In the genomic region with DNA sequence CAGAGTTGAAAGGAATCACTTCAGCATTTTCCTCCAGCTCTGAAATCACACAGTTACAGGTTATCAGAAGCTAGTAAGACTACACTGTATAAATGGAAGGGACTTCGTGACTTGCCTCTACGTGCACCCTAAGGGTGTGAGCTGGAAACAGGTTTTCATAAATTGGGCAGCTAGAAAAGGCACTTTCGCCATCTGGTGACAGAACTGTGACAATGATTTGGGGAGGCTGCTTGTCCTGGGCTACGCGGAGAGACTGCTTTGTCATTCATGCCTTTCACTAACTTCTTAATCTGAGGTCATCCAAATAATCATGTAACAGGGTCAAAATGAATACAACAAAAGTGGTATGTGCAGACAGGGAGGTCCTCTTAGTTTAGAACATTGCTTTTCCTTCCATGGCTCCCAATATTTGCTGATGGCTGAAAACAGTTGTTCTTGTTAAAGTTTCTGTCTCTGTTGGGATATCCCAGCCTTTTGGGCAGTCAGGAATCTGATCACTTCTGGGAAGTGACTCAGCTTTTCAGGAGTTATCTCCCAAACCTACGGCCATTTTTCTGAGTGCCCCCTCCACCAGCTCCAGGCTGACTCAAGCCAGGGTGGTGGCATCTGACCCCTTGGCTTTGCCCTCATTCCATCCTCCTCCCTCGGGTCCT, we compare ENCODE assay signal across 8 cellular contexts. TPM values are rescaled to one million over a fixed set of nuclear protein-coding genes. Genes with fewer than 3 reads are reported as not detected.
DNase-seq lines count a peak whose midpoint lies in the region; ATAC-seq and TF ChIP-seq lines count a peak whose summit lies in the region.

No MANE protein-coding gene starts in this region.

- no peaks in the 10 kb centered on the region for H4K20me1 ChIP-seq in PC-3 (ENCODE audit: low read length)

- intact Hi-C loops in PC-3 (cut with micrococcal nuclease), result no loop called here
- intact Hi-C loops in CD8-positive, alpha-beta T cell (cut with DNase I, micrococcal nuclease), result no loop called here

- ATAC-seq in GM18868 (IDR thresholded peaks at IDR 0.05; ENCODE audit: unreplicated experiment), result peak; percentile 92
- peak; percentile 79 for ATAC-seq in HG03066 (IDR thresholded peaks at IDR 0.05; ENCODE audit: low read depth, unreplicated experiment)
- ATAC-seq in PC-3, result peak; percentile 64; the same call in 1 of the 2 replicates
- no peak for ATAC-seq in CD8-positive, alpha-beta T cell

- H3K79me2 ChIP-seq in PC-3 (ENCODE audit: low read length), result no peaks in the 10 kb centered on the region

- no peak overlapping the region for H3K4me3 ChIP-seq in PC-3 (ENCODE audit: low read length)
- no peak overlapping the region for H3K4me3 ChIP-seq in CD8-positive, alpha-beta T cell (ENCODE audit: low read depth, low read length)

- peaks cover 34% of the 10 kb centered on the region for H3K27me3 ChIP-seq in PC-3 (ENCODE audit: low read length)
- no peaks in the 10 kb centered on the region for H3K27me3 ChIP-seq in CD8-positive, alpha-beta T cell (ENCODE audit: insufficient read depth, low read length)

- no TSS peak for BruUV-seq in PC-3 (replicated peaks; lab: Mats Ljungman, UMichigan)

- no peaks in the 10 kb centered on the region for H3K9me3 Mint-ChIP-seq in CD8-positive, alpha-beta T cell

- H3K4me3 Mint-ChIP-seq in CD8-positive, alpha-beta T cell, result no peak overlapping the region

- H3K27ac ChIP-seq in PC-3 (ENCODE audit: low read length), result no peak overlapping the region
- H3K27ac ChIP-seq in CD8-positive, alpha-beta T cell (ENCODE audit: low read depth, low read length), result no peak overlapping the region

- H3K4me1 ChIP-seq in PC-3 (ENCODE audit: insufficient read depth, low read length), result no peaks in the 10 kb centered on the region
- H3K4me1 ChIP-seq in CD8-positive, alpha-beta T cell (ENCODE audit: insufficient read depth, low read length), result no peaks in the 10 kb centered on the region

- H3K36me3 ChIP-seq in PC-3 (ENCODE audit: low read depth, low read length), result no peaks in the 10 kb centered on the region
- no peaks in the 10 kb centered on the region for H3K36me3 ChIP-seq in CD8-positive, alpha-beta T cell (ENCODE audit: insufficient read depth, low read length)

- H2AFZ ChIP-seq in PC-3 (ENCODE audit: low read length), result no peak overlapping the region

- H3F3A ChIP-seq in PC-3 (ENCODE audit: low read length, unreplicated experiment), result no peaks in the 10 kb centered on the region

- H3K36me3 Mint-ChIP-seq in CD8-positive, alpha-beta T cell, result no peaks in the 10 kb centered on the region

- H3K4me1 Mint-ChIP-seq in CD8-positive, alpha-beta T cell (ENCODE audit: low read depth), result no peaks in the 10 kb centered on the region

- POLR2A ChIA-PET in PC-3 (lab: Charles Lee; ENCODE audit: unreplicated experiment), result no interaction called here
- POLR2A ChIA-PET in CD8-positive, alpha-beta T cell (lab: Charles Lee), result no interaction called here

- no peaks in the 10 kb centered on the region for H3K9me2 ChIP-seq in PC-3 (replicated peaks; ENCODE audit: low read length)

- no peak overlapping the region for H3K27ac Mint-ChIP-seq in CD8-positive, alpha-beta T cell

- peaks cover 3% of the 10 kb centered on the region for H3K27me3 Mint-ChIP-seq in CD8-positive, alpha-beta T cell (ENCODE audit: low read depth)

- no peak overlapping the region for H3K9ac ChIP-seq in PC-3 (ENCODE audit: low read length)

- H3K9me3 ChIP-seq in PC-3 (ENCODE audit: low read length), result no peaks in the 10 kb centered on the region
- no peaks in the 10 kb centered on the region for H3K9me3 ChIP-seq in CD8-positive, alpha-beta T cell (ENCODE audit: low read length)

- H3K4me2 ChIP-seq in PC-3 (ENCODE audit: low read length), result no peak overlapping the region

- TF ChIP-seq CTCF in PC-3 (conservative IDR thresholded peaks at IDR 0.05; ENCODE audit: low read depth, low read length), result peak; percentile 63
- no peak for TF ChIP-seq CTCF in CD8-positive, alpha-beta T cell (IDR thresholded peaks at IDR 0.05)

- peak; percentile 26 for DNase-seq in CD1c-positive myeloid dendritic cell (ENCODE audit: extremely low spot score)
- peak; percentile 58 for DNase-seq in PC-3
- DNase-seq in iPS-NIHi11 (ENCODE audit: low spot score), result peak; percentile 55
- no peak for DNase-seq in NCI-H1930 (lab: John Stamatoyannopoulos, UW)
- DNase-seq in NCI-H2029 treated with DMSO at 0.1 percent for 48 hours (lab: John Stamatoyannopoulos, UW), result no peak
- no peak for DNase-seq in CD8-positive, alpha-beta T cell

- CTCF ChIA-PET in PC-3 (lab: Charles Lee), result no interaction called here
- CTCF ChIA-PET in CD8-positive, alpha-beta T cell (lab: Charles Lee), result no interaction called here

RNA-seq across cellular contexts. Expression of a gene that starts 17.8 kb away (rescaled TPM):
- total RNA-seq in PC-3 (2014; rRNA removed), result not detected in 2 replicates
- total RNA-seq in CD8-positive, alpha-beta T cell, result not detected

Comparison
In these comparisons a context has a peak if more than half of its experiments do, and no peak if none do; other contexts are left out.
1. DNase-seq: peak in CD1c-positive myeloid dendritic cell (single experiment), PC-3 (single experiment) and iPS-NIHi11 (single experiment); none in NCI-H1930 (0 of 2), NCI-H2029 treated with DMSO at 0.1 percent for 48 hours (single experiment) and CD8-positive, alpha-beta T cell (0 of 7).